Comparison of ENCODE assay signal across 9 cellular contexts in genomic region chr10:99976886-99977391, GRCh38. TPM values are rescaled to one million over a fixed set of nuclear protein-coding genes. Genes with fewer than 3 reads are reported as not detected.
DNase-seq lines count a peak whose midpoint lies in the region; ATAC-seq and TF ChIP-seq lines count a peak whose summit lies in the region.
"Had no signal": no experiment of that assay in that cellular context is flagged by ENCODE, and none has a peak within 500 bp of the region (broad histone marks: within the 10 kb centered on the region; RNA-seq: fewer than 3 reads in every experiment).

No MANE protein-coding gene starts in this region.

- in situ Hi-C loops in SK-MEL-5 (cut with HindIII; ENCODE audit: low pct_unique_long_range_greater_than_20kb, low sequenced_read_pairs) = no loop called here

- TF ChIP-seq CTCF in fibroblast of villous mesenchyme (IDR thresholded peaks at IDR 0.05; ENCODE audit: insufficient read depth, low read depth, low read length) = no peak

- intact Hi-C loops in sciatic nerve (cut with DNase I) = no loop called here

- H3K4me3 ChIP-seq in fibroblast of villous mesenchyme (ENCODE audit: low read depth, low read length) = peak overlapping the region; percentile 31

- DNase-seq in DMS 273 (lab: John Stamatoyannopoulos, UW; ENCODE audit: unreplicated experiment) (peak; percentile 67), SK-MEL-5 (ENCODE audit: low read depth, low spot score) (peak; percentile 47), fibroblast of villous mesenchyme (ENCODE audit: low read depth) (peak; percentile 99), sciatic nerve (ENCODE audit: low spot score) (no peak), DMS53 treated with DMSO at 0.1 percent for 48 hours (lab: John Stamatoyannopoulos, UW; ENCODE audit: unreplicated experiment) (no peak), SHP77 (lab: John Stamatoyannopoulos, UW) (no peak), NCI-H2081 (lab: John Stamatoyannopoulos, UW) (no peak)

- peak; percentile 90 for ATAC-seq in sciatic nerve
- ATAC-seq in GM21526 (IDR thresholded peaks at IDR 0.05; ENCODE audit: low FRiP score, unreplicated experiment) = no peak
- ATAC-seq: left lobe of liver had no signal

RNA-seq across cellular contexts. Expression of gene DNMBP, which starts 32.8 kb away (rescaled TPM):
- 5.3 and 6.2 TPM in 2 replicates for total RNA-seq in SK-MEL-5 (2014; rRNA removed; shearing (Covaris generic))
- polyA plus RNA-seq in SK-MEL-5 (2015; cell fraction: cytosol; rRNA removed) = 7.0 and 7.7 TPM in 2 replicates
- polyA plus RNA-seq in SK-MEL-5 (2015; cell fraction: nucleus; rRNA removed) = 5.9 and 10.0 TPM in 2 replicates
- 27.6 and 31.2 TPM in 2 replicates for total RNA-seq in fibroblast of villous mesenchyme
- 26.8 TPM for total RNA-seq in sciatic nerve

Comparison
In these comparisons a context has a peak if more than half of its experiments do, and no peak if none do; other contexts are left out.
1. DNase-seq: peak in DMS 273 (single experiment), SK-MEL-5 (single experiment) and fibroblast of villous mesenchyme (single experiment); none in sciatic nerve (single experiment), DMS53 treated with DMSO at 0.1 percent for 48 hours (single experiment), SHP77 (0 of 2) and NCI-H2081 (0 of 2).